In the genomic region with DNA sequence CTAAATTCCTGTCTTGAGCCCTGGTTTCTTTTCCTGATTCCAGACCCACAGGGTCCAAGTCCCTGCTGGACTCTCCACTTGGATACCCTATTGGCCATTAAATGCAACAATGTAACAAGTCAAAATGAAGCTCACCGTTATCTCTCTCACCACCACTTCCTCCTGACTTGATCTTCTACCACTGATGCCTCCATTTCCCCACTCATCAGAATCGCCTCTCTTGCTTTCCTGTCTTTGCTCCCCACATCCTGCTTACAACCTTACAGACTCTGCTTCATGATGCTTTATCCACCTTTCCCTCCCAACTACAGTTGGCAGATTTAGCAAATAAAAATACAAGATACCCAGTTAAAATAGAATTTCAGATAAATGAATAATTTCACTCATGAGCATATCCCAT, we compare ENCODE assay signal across 31 cellular contexts.
"Had no signal": no experiment of that assay in that cellular context is flagged by ENCODE, and none has a peak within 500 bp of the region (broad histone marks: within the 10 kb centered on the region; RNA-seq: fewer than 3 reads in every experiment).

No MANE protein-coding gene starts in this region.

- H3K9me3 Mint-ChIP-seq: activated CD4-positive, alpha-beta memory T cell treated with anti-CD3 and anti-CD28 coated beads, Interleukin-2, amount 10 ng/mL, durations not matched to agents 7 days and 5 days; activated CD4-positive, alpha-beta T cell treated with anti-CD3 and anti-CD28 coated beads, Interleukin-2, amount 10 ng/mL, durations not matched to agents 7 days and 5 days; activated T-cell treated with anti-CD3 and anti-CD28 coated beads, Interleukin-2, amount 50 U/mL, for 4 hours; activated T-helper 17 cell treated with anti-CD3 and anti-CD28 coated beads, Interleukin-2, amount 50 U/mL, for 72 hours; T-cell; T-helper 1 cell treated with Interleukin-12 subunit alpha and Interleukin-12 subunit beta and Interleukin-4 antibody, amounts not matched to agents 30 μg/mL and 1 μg/mL, for 36 hours; WTC11 had no signal

- H3K4me1 Mint-ChIP-seq: activated T-helper 17 cell treated with anti-CD3 and anti-CD28 coated beads, Interleukin-2, amount 50 U/mL, for 72 hours; T-cell; WTC11 had no signal

- H3K36me3 ChIP-seq: ascending aorta, breast epithelium, cardiac muscle cell, colonic mucosa, esophagus squamous epithelium, gastroesophageal sphincter, heart right ventricle had no signal

- H3K27me3 ChIP-seq: ascending aorta, breast epithelium, cardiac muscle cell, colonic mucosa, esophagus squamous epithelium, gastroesophageal sphincter, hepatocyte had no signal

- H3K79me2 ChIP-seq: hepatocyte had no signal

- H2AFZ ChIP-seq: hepatocyte had no signal

- H3K4me2 ChIP-seq: hepatocyte had no signal

- H3K4me1 ChIP-seq: ascending aorta, breast epithelium, colonic mucosa, esophagus squamous epithelium, gastroesophageal sphincter, heart right ventricle had no signal

- H3K27ac Mint-ChIP-seq: activated CD4-positive, alpha-beta memory T cell treated with anti-CD3 and anti-CD28 coated beads, Interleukin-2, amount 10 ng/mL, durations not matched to agents 7 days and 5 days; activated CD4-positive, alpha-beta T cell treated with anti-CD3 and anti-CD28 coated beads, Interleukin-2, amount 10 ng/mL, durations not matched to agents 7 days and 5 days; activated naive CD8-positive, alpha-beta T cell; activated T-helper 17 cell treated with anti-CD3 and anti-CD28 coated beads, Interleukin-2, amount 50 U/mL, for 72 hours; brain; T-cell; T-helper 1 cell treated with Interleukin-12 subunit alpha and Interleukin-12 subunit beta and Interleukin-4 antibody, amounts not matched to agents 30 μg/mL and 1 μg/mL, for 36 hours; WTC11 had no signal

- H3K4me3 ChIP-seq: ascending aorta, breast epithelium, cardiac muscle cell, colonic mucosa, esophagus squamous epithelium, gastroesophageal sphincter, heart right ventricle, hepatocyte had no signal

- ATAC-seq: activated T-cell treated with anti-CD3 and anti-CD28 coated beads, Interleukin-2, amount 50 U/mL, for 4 hours; activated T-helper 17 cell treated with anti-CD3 and anti-CD28 coated beads, Interleukin-2, amount 50 U/mL, for 72 hours; gastroesophageal sphincter; heart right ventricle; T-cell; WTC11 had no signal

- H3K36me3 Mint-ChIP-seq: activated naive CD8-positive, alpha-beta T cell; brain; T-cell; WTC11 had no signal

- H3K4me3 Mint-ChIP-seq: activated CD4-positive, alpha-beta memory T cell treated with anti-CD3 and anti-CD28 coated beads, Interleukin-2, amount 10 ng/mL, durations not matched to agents 7 days and 5 days; activated CD4-positive, alpha-beta T cell treated with anti-CD3 and anti-CD28 coated beads, Interleukin-2, amount 10 ng/mL, durations not matched to agents 7 days and 5 days; activated naive CD8-positive, alpha-beta T cell; activated T-cell treated with anti-CD3 and anti-CD28 coated beads, Interleukin-2, amount 50 U/mL, for 4 hours; activated T-helper 17 cell treated with anti-CD3 and anti-CD28 coated beads, Interleukin-2, amount 50 U/mL, for 72 hours; brain; T-cell; T-helper 1 cell treated with Interleukin-12 subunit alpha and Interleukin-12 subunit beta and Interleukin-4 antibody, amounts not matched to agents 30 μg/mL and 1 μg/mL, for 36 hours; WTC11 had no signal

- H3K9me3 ChIP-seq: ascending aorta, breast epithelium, colonic mucosa, esophagus squamous epithelium, gastroesophageal sphincter, heart right ventricle had no signal

- DNase-seq: activated CD4-positive, alpha-beta memory T cell treated with anti-CD3 and anti-CD28 coated beads, Interleukin-2, amount 10 ng/mL, durations not matched to agents 7 days and 5 days; activated CD4-positive, alpha-beta T cell treated with anti-CD3 and anti-CD28 coated beads for 1 hour; activated CD4-positive, alpha-beta T cell treated with anti-CD3 and anti-CD28 coated beads for 4 hours; activated CD4-positive, alpha-beta T cell treated with anti-CD3 and anti-CD28 coated beads, Interleukin-2, amount 10 ng/mL, durations not matched to agents 7 days and 5 days; activated CD4-positive, alpha-beta T cell treated with anti-CD3 and anti-CD28 coated beads, Interleukin-2, amount 50 U/mL, for 4 hours; activated effector memory CD4-positive, alpha-beta T cell treated with Interleukin-2 at 50 U/mL for 16 hours; activated gamma-delta T cell treated with Interleukin-2 at 50 U/mL for 16 hours; activated naive CD4-positive, alpha-beta T cell treated with anti-CD3 and anti-CD28 coated beads, Interleukin-2, amount 50 U/mL, for 16 hours; activated naive CD4-positive, alpha-beta T cell treated with Interleukin-2 at 50 U/mL for 16 hours; activated T-cell treated with anti-CD3 and anti-CD28 coated beads, Interleukin-2, amount 50 U/mL, for 4 hours; central memory CD4-positive, alpha-beta T cell; cerebellar nuclear complex; colonic mucosa; effector CD8-positive, alpha-beta T cell; esophagus squamous epithelium; foreskin melanocyte; heart right ventricle; T-cell; T1000 had no signal

- H3K27ac ChIP-seq: ascending aorta, breast epithelium, cardiac muscle cell, colonic mucosa, epithelial cell of prostate, esophagus squamous epithelium, gastroesophageal sphincter, heart right ventricle, hepatocyte, VCaP had no signal
